In the genomic region with DNA sequence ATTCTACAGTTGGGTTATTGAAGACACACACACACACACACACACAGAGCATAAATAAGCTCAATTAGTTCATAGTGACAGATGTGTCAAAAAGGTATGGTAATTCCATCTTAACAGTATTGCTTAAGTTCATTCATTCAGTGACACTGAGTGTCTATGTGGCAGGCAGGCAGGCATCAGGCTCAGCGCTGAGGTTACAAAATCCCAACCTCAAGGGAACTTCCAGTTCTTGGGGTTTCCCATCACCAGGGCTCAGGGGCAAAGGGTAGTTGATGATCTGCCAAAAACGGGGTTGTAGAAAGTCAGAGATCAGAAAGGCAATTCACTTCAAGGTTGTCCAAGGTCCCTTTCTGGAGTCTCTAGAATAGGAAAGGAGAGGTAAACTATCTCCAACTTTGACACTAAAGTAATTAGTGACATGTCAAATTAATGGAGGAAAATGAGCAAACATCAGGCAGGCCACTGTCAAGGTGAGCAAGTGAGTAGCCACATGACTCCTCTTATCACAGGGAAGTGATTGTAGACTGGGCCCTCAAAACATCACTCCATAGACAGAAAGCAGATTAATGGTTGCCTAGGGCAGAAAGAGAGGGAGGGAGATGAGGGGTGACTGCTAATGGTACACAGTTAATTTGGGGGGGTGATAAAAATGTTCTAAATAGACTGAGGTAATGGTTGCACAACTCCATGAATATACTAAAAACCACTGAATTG, we compare ENCODE assay signal across 26 cellular contexts. TPM values are rescaled to one million over a fixed set of nuclear protein-coding genes. Genes with fewer than 3 reads are reported as not detected.
DNase-seq lines count a peak whose midpoint lies in the region; ATAC-seq, FAIRE-seq and TF ChIP-seq lines count a peak whose summit lies in the region.
"Had no signal": no experiment of that assay in that cellular context is flagged by ENCODE, and none has a peak within 500 bp of the region (broad histone marks: within the 10 kb centered on the region; RNA-seq: fewer than 3 reads in every experiment).

No MANE protein-coding gene starts in this region.

- H4K20me1 ChIP-seq in GM12878 (ENCODE audit: control insufficient read depth, insufficient read depth) (no peaks in the 10 kb centered on the region), GM23248 (ENCODE audit: insufficient read depth) (no peaks in the 10 kb centered on the region)

- CTCF ChIA-PET in GM12878 (lab: Yijun Ruan, JAX): interaction anchor here (1.1 to 1.9 kb wide), 3 partner anchors 11 to 39 kb away, joined by 3 to 11 read pairs (median 5); no protein-coding TSS in a partner anchor

- no peaks in the 10 kb centered on the region for H3K36me3 ChIP-seq in GM12878 (ENCODE audit: control insufficient read depth in 2 of 2, insufficient read depth in 2 of 2, low read length in 1 of 2)
- no peaks in the 10 kb centered on the region for H3K36me3 ChIP-seq in pancreas
- no peaks in the 10 kb centered on the region for H3K36me3 ChIP-seq in GM23248 (ENCODE audit: low read depth)
- H3K36me3 ChIP-seq: uterus, WERI-Rb-1 had no signal

- POLR2A ChIA-PET in GM12878 (lab: Charles Lee): interaction anchor here (0.6 to 1.8 kb wide), 2 partner anchors 39 to 56 kb away, joined by 3 to 5 read pairs; no protein-coding TSS in a partner anchor

- RAD21 ChIA-PET in GM12878 (lab: Charles Lee; ENCODE audit: unreplicated experiment): interaction anchor here (0.6 to 2.1 kb wide), 11 partner anchors 8 to 105 kb away, joined by 3 to 7 read pairs (median 3); no protein-coding TSS in a partner anchor

- no peak overlapping the region for H3K27ac ChIP-seq in GM12878 (ENCODE audit: control insufficient read depth, insufficient read depth)
- peak overlapping the region in 1 of 4 donors; percentile 9 for H3K27ac ChIP-seq in pancreas
- no peak overlapping the region for H3K27ac ChIP-seq in GM23248
- H3K27ac ChIP-seq: RWPE1, SK-N-MC, uterus, WERI-Rb-1 had no signal

- TF ChIP-seq CTCF in GM12878 (IDR thresholded peaks at IDR 0.05 in 2 of 3, conservative IDR thresholded peaks at IDR 0.05 in 1 of 3; ENCODE audit: control insufficient read depth in 2 of 3, extremely low read depth in 1 of 3, insufficient read depth in 1 of 3, low read depth in 3 of 3, low read length in 3 of 3) (no peak), pancreas (IDR thresholded peaks at IDR 0.05) (no peak)

- no peaks in the 10 kb centered on the region for H3K4me1 ChIP-seq in GM12878 (ENCODE audit: control insufficient read depth, insufficient read depth, low read length)
- no peaks in the 10 kb centered on the region for H3K4me1 ChIP-seq in pancreas
- H3K4me1 ChIP-seq in GM23248 (ENCODE audit: insufficient read depth): no peaks in the 10 kb centered on the region
- H3K4me1 ChIP-seq: uterus had no signal

- in situ Hi-C loops in GM12878 (cut with MboI) (no loop called here), GM23248 (cut with MboI) (no loop called here)

- no peaks in the 10 kb centered on the region for H3K9me2 ChIP-seq in GM23248 (ENCODE audit: insufficient read depth)

- H3K9me3 ChIP-seq in GM12878 (replicated peaks; ENCODE audit: control insufficient read depth, insufficient read depth, low read length) (no peaks in the 10 kb centered on the region), pancreas (no peaks in the 10 kb centered on the region), GM23248 (ENCODE audit: low read depth) (no peaks in the 10 kb centered on the region)
- H3K9me3 ChIP-seq: uterus had no signal

- FAIRE-seq in GM12878 (lab: Jason Lieb, UNC): no peak
- FAIRE-seq in pancreas (lab: Jason Lieb, UNC): no peak
- FAIRE-seq: H54 had no signal

- no peak overlapping the region for H3K9ac ChIP-seq in GM12878 (ENCODE audit: control insufficient read depth, insufficient read depth, low read length)
- H3K9ac ChIP-seq in GM23248: no peak overlapping the region

- H3F3A ChIP-seq in GM23248 (ENCODE audit: insufficient read depth): no peaks in the 10 kb centered on the region

- ATAC-seq in GM18868 (IDR thresholded peaks at IDR 0.05; ENCODE audit: unreplicated experiment) (peak; percentile 45), HG02588 (IDR thresholded peaks at IDR 0.05; ENCODE audit: unreplicated experiment) (peak; percentile 65), GM12878 (peak; percentile 79), pancreas (peak; percentile 35 to 80 (median 76)), HG02610 (IDR thresholded peaks at IDR 0.05; ENCODE audit: unreplicated experiment) (no peak)
- ATAC-seq: stimulated activated effector memory CD8-positive, alpha-beta T cell treated with anti-CD3 and anti-CD28 coated beads, Interleukin-12 subunit alpha, Interleukin-12 subunit beta, amount 100 ng/mL, for 72 hours had no signal

- H3K27me3 ChIP-seq in GM12878 (replicated peaks in 1 of 2; ENCODE audit: control insufficient read depth in 2 of 2, insufficient read depth in 2 of 2, low read length in 1 of 2): no peaks in the 10 kb centered on the region
- H3K27me3 ChIP-seq in pancreas: no peaks in the 10 kb centered on the region
- no peaks in the 10 kb centered on the region for H3K27me3 ChIP-seq in GM23248 (replicated peaks; ENCODE audit: insufficient read depth)
- H3K27me3 ChIP-seq: uterus had no signal

- no peak for TF ChIP-seq RAD21 in GM12878 (IDR thresholded peaks at IDR 0.05; ENCODE audit: insufficient read depth, low read depth, low read length)

- SMC1A ChIA-PET in GM12878 (lab: Charles Lee; ENCODE audit: uncharacterized antibody, unreplicated experiment): interaction anchor here (0.6 to 2.3 kb wide), 11 partner anchors 8 to 39 kb away, joined by 3 to 18 read pairs (median 5); no protein-coding TSS in a partner anchor

- H3K4me2 ChIP-seq in GM12878 (ENCODE audit: control insufficient read depth, insufficient read depth) (no peak overlapping the region), GM23248 (ENCODE audit: unreplicated experiment) (no peak overlapping the region)
- H3K4me2 ChIP-seq: smooth muscle cell had no signal

- 0% methylated on average over 2 of the region's 2 CpGs for WGBS in GM12878 (ENCODE audit: insufficient coverage, insufficient replicate concordance, low lambda C conversion rate, missing lambda C conversion rate)
- WGBS in pancreas, 2 donors: 10 to 28% methylated on average over 2 of the region's 2 CpGs
- WGBS in GM23248 (ENCODE audit: low coverage in 1 of 2, low lambda C conversion rate in 2 of 2, missing lambda C conversion rate in 2 of 2), 2 experiments: 79 to 91% methylated on average over 2 of the region's 2 CpGs

- DNase-seq in GM12878 (ENCODE audit: low read depth, low spot score): no peak
- DNase-seq in pancreas: peak in 3 of 6 donors; percentile 4 to 41 (median 14)
- no peak for DNase-seq in GM23248
- no peak for DNase-seq in cardiac septum (ENCODE audit: low spot score)
- no peak for DNase-seq in GM19240 (ENCODE audit: insufficient read length, low spot score)
- DNase-seq: ACHN; activated CD8-positive, alpha-beta memory T cell treated with anti-CD3 and anti-CD28 coated beads, Interleukin-2, amount 50 U/mL, for 4 hours; aorta; central memory CD4-positive, alpha-beta T cell; DMS79; GF-D8; glutamatergic neuron; mammary epithelial cell; NCI-H1092; NCI-H2029; NCI-H526 treated with DMSO at 0.1 percent for 48 hours; uterus; WERI-Rb-1 had no signal

- no peak for TF ChIP-seq POLR2A in GM12878 (IDR thresholded peaks at IDR 0.05; ENCODE audit: low read depth, low read length)

- 0 out of 4 replicates have a peak, but pooled peaks of 1 of the 2 experiments have one; percentile 28 for TF ChIP-seq EP300 in GM12878 (IDR thresholded peaks at IDR 0.05; ENCODE audit: borderline replicate concordance in 1 of 2, control insufficient read depth in 1 of 2, low read depth in 2 of 2, low read length in 2 of 2)

- intact Hi-C loops in GM12878 (cut with micrococcal nuclease; ENCODE audit: unreplicated experiment): no loop called here
- intact Hi-C loops in pancreas (cut with DNase I): no loop called here
- intact Hi-C loops in cardiac septum (cut with DNase I): no loop called here

- H3K79me2 ChIP-seq in GM12878 (ENCODE audit: control insufficient read depth, insufficient read depth, low read length) (no peaks in the 10 kb centered on the region), GM23248 (ENCODE audit: insufficient read depth) (no peaks in the 10 kb centered on the region)

- H3K4me3 ChIP-seq in GM12878: no peak overlapping the region
- H3K4me3 ChIP-seq in pancreas: no peak overlapping the region
- H3K4me3 ChIP-seq in GM23248: no peak overlapping the region
- H3K4me3 ChIP-seq: SK-N-MC, smooth muscle cell, uterus had no signal

- no TSS peak for BruUV-seq in GM12878 (replicated peaks; lab: Mats Ljungman, UMichigan)

- H2AFZ ChIP-seq in GM12878 (ENCODE audit: control insufficient read depth, low read depth, low read length) (no peak overlapping the region), GM23248 (no peak overlapping the region)

TF ChIP-seq in GM12878, 131 proteins besides CTCF, POLR2A, EP300 and RAD21 (continues in another document):
- TF ChIP-seq IKZF2 (IDR thresholded peaks at IDR 0.05) (peak in 1 of 2 experiments; percentile 33; a peak in 1 of 4 replicates), ZNF24 (IDR thresholded peaks at IDR 0.05) (peak; percentile 90), SRF (IDR thresholded peaks at IDR 0.05; ENCODE audit: low read depth in 2 of 2, low read length in 2 of 2) (no peak), BMI1 (IDR thresholded peaks at IDR 0.05; ENCODE audit: borderline replicate concordance) (0 out of 2 replicates have a peak, but pooled peaks have one; percentile 14), MTA2 (IDR thresholded peaks at IDR 0.05; ENCODE audit: low read depth) (peak; percentile 71), NFYA (IDR thresholded peaks at IDR 0.05; ENCODE audit: borderline replicate concordance, low read depth, low read length) (no peak)

RNA-seq across cellular contexts. Expression of gene GPC4, which starts 41.8 kb away (rescaled TPM):
- 0.10 and 0.17 TPM in 2 replicates for total RNA-seq in GM12878 (2013; cell fraction: nucleolus; rRNA removed)
- total RNA-seq in GM12878 (2014; rRNA removed): 0.05 and 0.17 TPM in 2 replicates
- 0.05 and 0.09 TPM in 2 replicates for total RNA-seq in GM12878 (2014; rRNA removed; fragmentation: Illumina TruSeq; extraction: Trizol)
- 0.31 and 0.32 TPM in 2 replicates for total RNA-seq in GM12878 (2021)
- polyA plus RNA-seq in GM12878 (2011; ENCODE audit: low read depth): 0.28 TPM
- polyA plus RNA-seq in GM12878 (2011; rRNA removed): 5.8 and 7.6 TPM in 2 replicates
- polyA plus RNA-seq in GM12878 (2011; cell fraction: cytosol; rRNA removed): 4.7 and 7.9 TPM in 2 replicates
- polyA plus RNA-seq in GM12878 (2011; cell fraction: nucleus; rRNA removed): 4.8 and 5.3 TPM in 2 replicates
- polyA plus RNA-seq in GM12878 (2012): 0.45 TPM in 2 replicates
- 0.10 and 0.21 TPM in 2 replicates for polyA plus RNA-seq in GM12878 (2014; fragmentation: Illumina TruSeq; extraction: Trizol)
- under 1 TPM; 0.04 to 0.08 TPM for polyA plus RNA-seq in GM12878 (2014; fragmentation: Nextera tagmentation; extraction: Ambion mirVana)
- polyA plus RNA-seq in GM12878 (2014; rRNA removed): 0.13 and 0.17 TPM in 2 replicates
- polyA plus RNA-seq in GM12878 (2016; fragmentation: Nextera tagmentation; extraction: Ambion mirVana): under 1 TPM; 0.06 to 0.09 TPM
- polyA minus RNA-seq in GM12878 (2011; rRNA and poly(A)+ RNA removed): 9.5 and 10.7 TPM in 2 replicates
- polyA minus RNA-seq in GM12878 (2011; cell fraction: cytosol; rRNA and poly(A)+ RNA removed): 5.3 and 6.7 TPM in 2 replicates
- 2.8 and 5.5 TPM in 2 replicates for polyA minus RNA-seq in GM12878 (2011; cell fraction: nucleus; rRNA and poly(A)+ RNA removed)
- total RNA-seq in pancreas: 10 to 100 TPM in 3 of 6 donors, 1 to 10 TPM in 3; 6.9 to 15.3 (median 10.3) TPM
- polyA plus RNA-seq in pancreas: 1 to 10 TPM; 3.0 to 4.8 TPM
- 1.9 and 2.5 TPM in 2 replicates for total RNA-seq in GM23248 (2014; rRNA removed; shearing (Covaris generic))
- 6.4 and 7.0 TPM in 2 replicates for polyA plus RNA-seq in GM23248 (2016; fragmentation: Nextera tagmentation; extraction: Ambion mirVana)
- total RNA-seq in cardiac septum: 3.6 TPM
